In genomic region chr1:223870617-223871574, GRCh38 we compare ENCODE assay signal across 10 cellular contexts. TPM values are rescaled to one million over a fixed set of nuclear protein-coding genes. Genes with fewer than 3 reads are reported as not detected.
DNase-seq lines count a peak whose midpoint lies in the region; ATAC-seq and TF ChIP-seq lines count a peak whose summit lies in the region.
"Had no signal": no experiment of that assay in that cellular context is flagged by ENCODE, and none has a peak within 500 bp of the region (broad histone marks: within the 10 kb centered on the region; RNA-seq: fewer than 3 reads in every experiment).

No MANE protein-coding gene starts in this region.

- H3K36me3 Mint-ChIP-seq in activated T-cell treated with anti-CD3 and anti-CD28 coated beads, Interleukin-2, amount 50 U/mL, for 4 hours (ENCODE audit: insufficient read depth) = no peaks in the 10 kb centered on the region
- H3K36me3 Mint-ChIP-seq in activated T-cell treated with anti-CD3 and anti-CD28 coated beads, Interleukin-2, amount 50 U/mL, for 24 hours (ENCODE audit: low read depth) = no peaks in the 10 kb centered on the region
- H3K36me3 Mint-ChIP-seq in stimulated activated memory B cell treated with anti-CD40 and anti-IgM and Interleukin-4, amounts not matched to agents 10 μg/mL and 1 μg/mL and 100 μg/mL, for 72 hours = no peaks in the 10 kb centered on the region

- no peaks in the 10 kb centered on the region for H3K4me1 Mint-ChIP-seq in activated T-cell treated with anti-CD3 and anti-CD28 coated beads, Interleukin-2, amount 50 U/mL, for 4 hours (ENCODE audit: low read depth)
- H3K4me1 Mint-ChIP-seq in activated T-cell treated with anti-CD3 and anti-CD28 coated beads, Interleukin-2, amount 50 U/mL, for 24 hours (ENCODE audit: low read depth) = no peaks in the 10 kb centered on the region
- H3K4me1 Mint-ChIP-seq in stimulated activated memory B cell treated with anti-CD40 and anti-IgM and Interleukin-4, amounts not matched to agents 10 μg/mL and 1 μg/mL and 100 μg/mL, for 72 hours = no peaks in the 10 kb centered on the region

- H3K27ac Mint-ChIP-seq in activated T-cell treated with anti-CD3 and anti-CD28 coated beads, Interleukin-2, amount 50 U/mL, for 24 hours = no peak overlapping the region
- no peak overlapping the region for H3K27ac Mint-ChIP-seq in stimulated activated memory B cell treated with anti-CD40 and anti-IgM and Interleukin-4, amounts not matched to agents 10 μg/mL and 1 μg/mL and 100 μg/mL, for 72 hours

- H3K4me3 Mint-ChIP-seq in activated T-cell treated with anti-CD3 and anti-CD28 coated beads, Interleukin-2, amount 50 U/mL, for 4 hours = peak overlapping the region; percentile 34
- H3K4me3 Mint-ChIP-seq in activated T-cell treated with anti-CD3 and anti-CD28 coated beads, Interleukin-2, amount 50 U/mL, for 24 hours = no peak overlapping the region
- peak overlapping the region; percentile 34 for H3K4me3 Mint-ChIP-seq in stimulated activated memory B cell treated with anti-CD40 and anti-IgM and Interleukin-4, amounts not matched to agents 10 μg/mL and 1 μg/mL and 100 μg/mL, for 72 hours

- peaks cover 30% of the 10 kb centered on the region for H3K27me3 Mint-ChIP-seq in activated T-cell treated with anti-CD3 and anti-CD28 coated beads, Interleukin-2, amount 50 U/mL, for 4 hours (ENCODE audit: low read depth)
- H3K27me3 Mint-ChIP-seq in activated T-cell treated with anti-CD3 and anti-CD28 coated beads, Interleukin-2, amount 50 U/mL, for 24 hours = peaks cover 26% of the 10 kb centered on the region
- peaks cover 69% of the 10 kb centered on the region for H3K27me3 Mint-ChIP-seq in stimulated activated memory B cell treated with anti-CD40 and anti-IgM and Interleukin-4, amounts not matched to agents 10 μg/mL and 1 μg/mL and 100 μg/mL, for 72 hours

- DNase-seq in activated T-cell treated with anti-CD3 and anti-CD28 coated beads, Interleukin-2, amount 50 U/mL, for 4 hours = no peak
- DNase-seq in activated T-cell treated with anti-CD3 and anti-CD28 coated beads, Interleukin-2, amount 50 U/mL, for 24 hours = no peak
- peak; percentile 96 for DNase-seq in OCI-M1 (lab: John Stamatoyannopoulos, UW)
- peak; percentile 93 to 100 for DNase-seq in erythroblast (lab: John Stamatoyannopoulos, UW)
- no peak for DNase-seq in stimulated activated CD4-positive, alpha-beta T cell treated with anti-CD3 and anti-CD28 coated beads, Interleukin-4, amount 100 ng/mL, for 24 hours
- DNase-seq: NCI-H526 treated with DMSO at 0.1 percent for 48 hours had no signal

- no peak for ATAC-seq in activated T-cell treated with anti-CD3 and anti-CD28 coated beads, Interleukin-2, amount 50 U/mL, for 4 hours
- ATAC-seq in stimulated activated memory B cell treated with anti-CD40 and anti-IgM and Interleukin-4, amounts not matched to agents 10 μg/mL and 1 μg/mL and 100 μg/mL, for 72 hours = no peak
- ATAC-seq in HG03565 (IDR thresholded peaks at IDR 0.05; ENCODE audit: unreplicated experiment) (no peak), GM21515 (IDR thresholded peaks at IDR 0.05; ENCODE audit: unreplicated experiment) (no peak)
- ATAC-seq: A549 had no signal

- peak; percentile 51 for TF ChIP-seq POLR2A in erythroblast (IDR thresholded peaks at IDR 0.05; ENCODE audit: low read length)

- H3K9me3 Mint-ChIP-seq in activated T-cell treated with anti-CD3 and anti-CD28 coated beads, Interleukin-2, amount 50 U/mL, for 4 hours = no peaks in the 10 kb centered on the region
- H3K9me3 Mint-ChIP-seq in activated T-cell treated with anti-CD3 and anti-CD28 coated beads, Interleukin-2, amount 50 U/mL, for 24 hours = no peaks in the 10 kb centered on the region
- H3K9me3 Mint-ChIP-seq in stimulated activated memory B cell treated with anti-CD40 and anti-IgM and Interleukin-4, amounts not matched to agents 10 μg/mL and 1 μg/mL and 100 μg/mL, for 72 hours = no peaks in the 10 kb centered on the region

RNA-seq across cellular contexts. Expression of gene TP53BP2, which starts 25.1 kb away (rescaled TPM):
- total RNA-seq in activated T-cell treated with anti-CD3 and anti-CD28 coated beads, Interleukin-2, amount 50 U/mL, for 4 hours = 10 to 100 TPM; 60.9 to 89.1 (median 79.1) TPM

Comparison
In these comparisons a context has a peak if more than half of its experiments do, and no peak if none do; other contexts are left out.
1. DNase-seq: peak in OCI-M1 (single experiment) and erythroblast (2 of 2); none in activated T-cell treated with anti-CD3 and anti-CD28 coated beads, Interleukin-2, amount 50 U/mL, for 4 hours (single experiment), activated T-cell treated with anti-CD3 and anti-CD28 coated beads, Interleukin-2, amount 50 U/mL, for 24 hours (single experiment) and stimulated activated CD4-positive, alpha-beta T cell treated with anti-CD3 and anti-CD28 coated beads, Interleukin-4, amount 100 ng/mL, for 24 hours (single experiment).